In genomic region chr1:153572569-153573015, GRCh38 we compare ENCODE assay signal across 8 cellular contexts. TPM values are rescaled to one million over a fixed set of nuclear protein-coding genes. Genes with fewer than 3 reads are reported as not detected.
DNase-seq lines count a peak whose midpoint lies in the region; ATAC-seq, FAIRE-seq and TF ChIP-seq lines count a peak whose summit lies in the region.

No MANE protein-coding gene starts in this region.

- TF ChIP-seq POLR2A in endothelial cell of umbilical vein (IDR thresholded peaks at IDR 0.05; ENCODE audit: low read depth, low read length) = no peak

- peak; percentile 89 to 96 for TF ChIP-seq CTCF in endothelial cell of umbilical vein (IDR thresholded peaks at IDR 0.05; ENCODE audit: extremely low read depth in 1 of 2, insufficient read depth in 1 of 2, low read depth in 1 of 2, low read length in 2 of 2)

- H3K9me1 ChIP-seq in endothelial cell of umbilical vein (replicated peaks; ENCODE audit: control insufficient read depth, extremely low read depth, insufficient read depth, low read length) = no peaks in the 10 kb centered on the region

- H3K4me2 ChIP-seq in endothelial cell of umbilical vein (ENCODE audit: insufficient read depth, low read length) = no peak overlapping the region

- H3K27me3 ChIP-seq in endothelial cell of umbilical vein (ENCODE audit: control insufficient read depth in 2 of 2, insufficient read depth in 2 of 2, low read length in 2 of 2) = no peaks in the 10 kb centered on the region

- BruUV-seq in endothelial cell of umbilical vein (replicated peaks; lab: Mats Ljungman, UMichigan) = no TSS peak

- no peak overlapping the region for H3K27ac ChIP-seq in endothelial cell of umbilical vein (ENCODE audit: insufficient read depth, low read depth, low read length)

- H3K4me3 ChIP-seq in endothelial cell of umbilical vein (replicated peaks in 1 of 3; ENCODE audit: insufficient read depth in 1 of 3, low read depth in 1 of 3, low read length in 3 of 3) = no peak overlapping the region

- intact Hi-C loops in endothelial cell of umbilical vein (cut with micrococcal nuclease) = loop anchor here (1.0 to 2.0 kb wide), 9 partner anchors 26 to 414 kb away; partner anchors contain the start of genes CHTOP, RAB13, S100A13 and SNAPIN

- FAIRE-seq in endothelial cell of umbilical vein (lab: Jason Lieb, UNC) = peak; percentile 96

- DNase-seq in Daoy (ENCODE audit: low read depth) (peak; percentile 89), NCI-H510A (lab: John Stamatoyannopoulos, UW) (peak; percentile 67), endothelial cell of umbilical vein (ENCODE audit: low read depth, low spot score) (peak; percentile 93), midbrain (lab: John Stamatoyannopoulos, UW) (peak; percentile 88)
- peak; percentile 73 to 77 for DNase-seq in activated CD4-positive, alpha-beta T cell treated with anti-CD3 and anti-CD28 coated beads, Interleukin-2, amount 50 U/mL, for 48 hours
- DNase-seq in stimulated activated naive CD8-positive, alpha-beta T cell treated with anti-CD3 and anti-CD28 coated beads, Interleukin-15, Interleukin-2, amounts not matched to agents 100 U/mL and 50 U/mL, for 24 hours = peak; percentile 74

- peak overlapping the region; percentile 2 for H2AFZ ChIP-seq in endothelial cell of umbilical vein (ENCODE audit: low read depth, low read length)

- H3K79me2 ChIP-seq in endothelial cell of umbilical vein (ENCODE audit: control insufficient read depth, insufficient read depth, low read length) = no peaks in the 10 kb centered on the region

- dilution Hi-C loops in endothelial cell of umbilical vein (cut with MboI; ENCODE audit: extremely low pct_ligation_motif_present, low sequenced_read_pairs) = no loop called here

- no peaks in the 10 kb centered on the region for H4K20me1 ChIP-seq in endothelial cell of umbilical vein (replicated peaks; ENCODE audit: control insufficient read depth, extremely low read depth, insufficient read depth, low read length)

- ATAC-seq in HG02623 (IDR thresholded peaks at IDR 0.05; ENCODE audit: unreplicated experiment) (peak; percentile 64), GM21367 (IDR thresholded peaks at IDR 0.05; ENCODE audit: unreplicated experiment) (no peak)
- ATAC-seq in stimulated activated naive CD8-positive, alpha-beta T cell treated with anti-CD3 and anti-CD28 coated beads, Interleukin-15, Interleukin-2, amounts not matched to agents 100 U/mL and 50 U/mL, for 24 hours = peak; percentile 85

- no peaks in the 10 kb centered on the region for H3K36me3 ChIP-seq in endothelial cell of umbilical vein (ENCODE audit: control insufficient read depth in 2 of 2, extremely low read depth in 1 of 2, insufficient read depth in 2 of 2, low read length in 2 of 2)

- no peak overlapping the region for H3K9ac ChIP-seq in endothelial cell of umbilical vein (replicated peaks; ENCODE audit: extremely low read depth, insufficient read depth, low read length)

- CTCF ChIA-PET in endothelial cell of umbilical vein (lab: Charles Lee) = interaction anchor here (0.7 to 6.3 kb wide), 42 partner anchors 9 to 415 kb away, joined by 3 to 216 read pairs (median 6); partner anchors contain the start of genes CHTOP, NPR1, S100A1 and S100A13

- peaks cover 15% of the 10 kb centered on the region for H3K4me1 ChIP-seq in endothelial cell of umbilical vein (ENCODE audit: control insufficient read depth, extremely low read depth, insufficient read depth, low read length)

- no peaks in the 10 kb centered on the region for H3K9me3 ChIP-seq in endothelial cell of umbilical vein (replicated peaks; ENCODE audit: control insufficient read depth, insufficient read depth, low read length)

- POLR2A ChIA-PET in endothelial cell of umbilical vein (lab: Charles Lee) = interaction anchor here (0.6 to 1.5 kb wide), 9 partner anchors 34 to 74 kb away, joined by 3 to 13 read pairs (median 3); partner anchors contain the start of genes CHTOP, S100A13 and S100A16

TF ChIP-seq in endothelial cell of umbilical vein, 7 proteins besides CTCF, POLR2A, EP300 and RAD21:
- TF ChIP-seq EZH2 (IDR thresholded peaks at IDR 0.05; ENCODE audit: borderline replicate concordance, low read depth, low read length, severe bottlenecking) = no peak
- peak; percentile 38 for TF ChIP-seq FOS (IDR thresholded peaks at IDR 0.05; ENCODE audit: borderline replicate concordance, insufficient read depth, low read length)
- no peak for TF ChIP-seq MYC (IDR thresholded peaks at IDR 0.05; ENCODE audit: low read depth, low read length)
- TF ChIP-seq MAX (IDR thresholded peaks at IDR 0.05; ENCODE audit: insufficient read depth, insufficient read length) = no peak
- TF ChIP-seq JUN (IDR thresholded peaks at IDR 0.05; ENCODE audit: borderline replicate concordance, insufficient read depth, insufficient read length, low read depth) = no peak

RNA-seq across cellular contexts. Expression of gene S100A2, which starts 6.9 kb away (rescaled TPM):
- 86.8 and 88.6 TPM in 2 replicates for total RNA-seq in Daoy (2014; rRNA removed; shearing (Covaris generic))
- total RNA-seq in endothelial cell of umbilical vein = 4.0 and 4.4 TPM in 2 replicates
- polyA plus RNA-seq in endothelial cell of umbilical vein = 3.9 and 4.3 TPM in 2 replicates
- polyA plus RNA-seq in endothelial cell of umbilical vein (2011; cell fraction: cytosol; rRNA removed) = 4.4 and 4.6 TPM in 2 replicates
- 5.0 and 5.6 TPM in 2 replicates for polyA plus RNA-seq in endothelial cell of umbilical vein (2011; cell fraction: nucleus; rRNA removed)
- polyA plus RNA-seq in endothelial cell of umbilical vein (2012) = 2.2 and 4.0 TPM in 2 replicates
- 1.2 TPM in 1 of 2 replicates, not detected in the other for polyA minus RNA-seq in endothelial cell of umbilical vein
- polyA minus RNA-seq in endothelial cell of umbilical vein (2011; cell fraction: cytosol; rRNA and poly(A)+ RNA removed) = 3.6 TPM
- polyA minus RNA-seq in endothelial cell of umbilical vein (2011; cell fraction: nucleus; rRNA and poly(A)+ RNA removed) = not detected in 2 replicates

RNA-seq across cellular contexts. Expression of gene S100A3, which starts 23.5 kb away (rescaled TPM):
- 9.0 and 12.2 TPM in 2 replicates for total RNA-seq in Daoy (2014; rRNA removed; shearing (Covaris generic))
- total RNA-seq in endothelial cell of umbilical vein = 0.42 TPM in 1 of 2 replicates, not detected in the other
- polyA plus RNA-seq in endothelial cell of umbilical vein = 1.3 and 1.9 TPM in 2 replicates
- polyA plus RNA-seq in endothelial cell of umbilical vein (2011; cell fraction: cytosol; rRNA removed) = 0.98 and 1.2 TPM in 2 replicates
- polyA plus RNA-seq in endothelial cell of umbilical vein (2011; cell fraction: nucleus; rRNA removed) = 0.26 and 0.76 TPM in 2 replicates
- polyA plus RNA-seq in endothelial cell of umbilical vein (2012) = 2.2 and 2.3 TPM in 2 replicates
- not detected in 2 replicates for polyA minus RNA-seq in endothelial cell of umbilical vein
- polyA minus RNA-seq in endothelial cell of umbilical vein (2011; cell fraction: cytosol; rRNA and poly(A)+ RNA removed) = not detected
- not detected in 2 replicates for polyA minus RNA-seq in endothelial cell of umbilical vein (2011; cell fraction: nucleus; rRNA and poly(A)+ RNA removed)

RNA-seq across cellular contexts. Expression of gene S100A4, which starts 27.0 kb away (rescaled TPM):
- 15.7 and 20.6 TPM in 2 replicates for total RNA-seq in Daoy (2014; rRNA removed; shearing (Covaris generic))
- not detected in 2 replicates for total RNA-seq in endothelial cell of umbilical vein
- 0.62 and 1.1 TPM in 2 replicates for polyA plus RNA-seq in endothelial cell of umbilical vein
- 0.49 and 0.61 TPM in 2 replicates for polyA plus RNA-seq in endothelial cell of umbilical vein (2011; cell fraction: cytosol; rRNA removed)
- polyA plus RNA-seq in endothelial cell of umbilical vein (2011; cell fraction: nucleus; rRNA removed) = 0.53 TPM in 1 of 2 replicates, not detected in the other
- 0.55 and 0.67 TPM in 2 replicates for polyA plus RNA-seq in endothelial cell of umbilical vein (2012)
- not detected in 2 replicates for polyA minus RNA-seq in endothelial cell of umbilical vein
- 392 TPM for polyA minus RNA-seq in endothelial cell of umbilical vein (2011; cell fraction: cytosol; rRNA and poly(A)+ RNA removed)
- polyA minus RNA-seq in endothelial cell of umbilical vein (2011; cell fraction: nucleus; rRNA and poly(A)+ RNA removed) = 1.6 TPM in 1 of 2 replicates, not detected in the other

RNA-seq across cellular contexts. Expression of gene S100A5, which starts 31.9 kb away (rescaled TPM):
- 0.34 TPM in 1 of 2 replicates, not detected in the other for total RNA-seq in Daoy (2014; rRNA removed; shearing (Covaris generic))
- not detected in 2 replicates for total RNA-seq in endothelial cell of umbilical vein
- not detected in 2 replicates for polyA plus RNA-seq in endothelial cell of umbilical vein
- not detected in 2 replicates for polyA plus RNA-seq in endothelial cell of umbilical vein (2011; cell fraction: cytosol; rRNA removed)
- not detected in 2 replicates for polyA plus RNA-seq in endothelial cell of umbilical vein (2011; cell fraction: nucleus; rRNA removed)
- not detected in 2 replicates for polyA plus RNA-seq in endothelial cell of umbilical vein (2012)
- not detected in 2 replicates for polyA minus RNA-seq in endothelial cell of umbilical vein
- polyA minus RNA-seq in endothelial cell of umbilical vein (2011; cell fraction: cytosol; rRNA and poly(A)+ RNA removed) = not detected
- polyA minus RNA-seq in endothelial cell of umbilical vein (2011; cell fraction: nucleus; rRNA and poly(A)+ RNA removed) = not detected in 2 replicates

RNA-seq across cellular contexts. Expression of gene S100A6, which starts 36.8 kb away (rescaled TPM):
- total RNA-seq in Daoy (2014; rRNA removed; shearing (Covaris generic)) = 428 and 491 TPM in 2 replicates
- 908 and 937 TPM in 2 replicates for total RNA-seq in endothelial cell of umbilical vein
- 552 and 1,048 TPM in 2 replicates for polyA plus RNA-seq in endothelial cell of umbilical vein
- polyA plus RNA-seq in endothelial cell of umbilical vein (2011; cell fraction: cytosol; rRNA removed) = 546 and 836 TPM in 2 replicates
- polyA plus RNA-seq in endothelial cell of umbilical vein (2011; cell fraction: nucleus; rRNA removed) = 165 and 192 TPM in 2 replicates
- polyA plus RNA-seq in endothelial cell of umbilical vein (2012) = 1,329 and 2,007 TPM in 2 replicates
- 399 and 432 TPM in 2 replicates for polyA minus RNA-seq in endothelial cell of umbilical vein
- 1,781 TPM for polyA minus RNA-seq in endothelial cell of umbilical vein (2011; cell fraction: cytosol; rRNA and poly(A)+ RNA removed)
- polyA minus RNA-seq in endothelial cell of umbilical vein (2011; cell fraction: nucleus; rRNA and poly(A)+ RNA removed) = 44.4 and 69.7 TPM in 2 replicates

Comparison
In these comparisons a context has a peak if more than half of its experiments do, and no peak if none do; other contexts are left out.
1. RNA of gene S100A2, which starts 6.9 kb away (total RNA-seq): 86.8 to 88.6 TPM in Daoy; 4.0 to 4.4 TPM in endothelial cell of umbilical vein; every median in the first group is over 10 times any median in the second.
2. RNA of gene S100A4, which starts 27.0 kb away (total RNA-seq): 15.7 to 20.6 TPM in Daoy; not detected in endothelial cell of umbilical vein; every median in the first group is over 10 times any median in the second.
3. Peak in every context shown above with its lines, with median percentiles within 50 percentile points of each other: DNase-seq.